In the genomic region with DNA sequence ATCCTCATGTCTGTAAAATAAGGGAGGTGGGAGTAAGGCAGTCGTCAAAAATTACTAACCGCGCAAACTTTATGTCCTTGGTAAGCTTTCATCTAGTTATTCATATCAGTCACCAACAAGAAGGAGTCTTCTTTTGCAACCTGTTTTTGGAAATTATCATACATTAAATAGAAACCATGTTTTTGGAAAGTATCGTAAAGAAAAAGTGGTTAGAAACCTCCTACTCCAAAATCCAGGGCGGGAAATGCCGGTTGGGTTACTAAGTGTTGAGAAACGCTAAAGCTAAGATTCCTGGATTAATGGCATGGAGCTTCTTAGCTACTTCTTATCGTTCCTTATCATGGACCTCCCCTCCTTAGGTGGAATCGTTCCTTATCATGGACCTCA, we compare ENCODE assay signal across 8 cellular contexts. TPM values are rescaled to one million over a fixed set of nuclear protein-coding genes. Genes with fewer than 3 reads are reported as not detected.
A peak's percentile ranks its signal among the peaks of the same experiment; 100 is the strongest.
DNase-seq lines count a peak whose midpoint lies in the region; ATAC-seq and TF ChIP-seq lines count a peak whose summit lies in the region.

No MANE protein-coding gene starts in this region.

- H3K4me3 Mint-ChIP-seq in CD8-positive, alpha-beta memory T cell = peak overlapping the region; percentile 81 to 95 (median 93)
- peak overlapping the region; percentile 92 for H3K4me3 Mint-ChIP-seq in nephron progenitor cell

- TF ChIP-seq CTCF in coronary artery (IDR thresholded peaks at IDR 0.05) (no peak), nephron progenitor cell (IDR thresholded peaks at IDR 0.05) (no peak)

- peaks cover 12 to 27% (median 24%) of the 10 kb centered on the region in 3 donors for H3K4me1 Mint-ChIP-seq in CD8-positive, alpha-beta memory T cell
- H3K4me1 Mint-ChIP-seq in nephron progenitor cell = peaks cover 8% of the 10 kb centered on the region

- peak overlapping the region; percentile 43 for H3K27ac ChIP-seq in CD8-positive, alpha-beta memory T cell (ENCODE audit: low read depth, low read length)
- H3K27ac ChIP-seq in coronary artery = peak overlapping the region in 1 of 2 donors; percentile 82

- H3K4me1 ChIP-seq in CD8-positive, alpha-beta memory T cell (ENCODE audit: insufficient read depth, low read length) = no peaks in the 10 kb centered on the region

- no peaks in the 10 kb centered on the region for H3K9me3 Mint-ChIP-seq in CD8-positive, alpha-beta memory T cell
- no peaks in the 10 kb centered on the region for H3K9me3 Mint-ChIP-seq in nephron progenitor cell

- H3K36me3 ChIP-seq in CD8-positive, alpha-beta memory T cell (ENCODE audit: insufficient read depth, low read length) = no peaks in the 10 kb centered on the region

- H3K4me3 ChIP-seq in CD8-positive, alpha-beta memory T cell (ENCODE audit: low read length) = peak overlapping the region; percentile 75
- peak overlapping the region; percentile 71 for H3K4me3 ChIP-seq in Jurkat, Clone E6-1 (ENCODE audit: low read length)
- H3K4me3 ChIP-seq in coronary artery = peak overlapping the region; percentile 81

- POLR2A ChIA-PET in CD8-positive, alpha-beta memory T cell (lab: Charles Lee) = interaction anchor here (1.6 kb wide), 1 partner anchor 11 kb away, joined by 5 read pairs; no protein-coding TSS in a partner anchor

- no peaks in the 10 kb centered on the region for H3K9me3 ChIP-seq in CD8-positive, alpha-beta memory T cell (ENCODE audit: low read length)

- CTCF ChIA-PET in CD8-positive, alpha-beta memory T cell (lab: Charles Lee) = interaction anchor here (0.9 to 2.2 kb wide), 4 partner anchors 9 to 93 kb away, joined by 3 to 12 read pairs (median 8); partner anchors contain the start of gene FASTKD1

- peaks cover 0 to 2% of the 10 kb centered on the region in 2 donors for H3K27me3 Mint-ChIP-seq in CD8-positive, alpha-beta memory T cell
- peaks cover 17% of the 10 kb centered on the region for H3K27me3 Mint-ChIP-seq in nephron progenitor cell (ENCODE audit: low read depth, poor library complexity)

- ATAC-seq in GM21529 (IDR thresholded peaks at IDR 0.05; ENCODE audit: unreplicated experiment) (no peak), HG02885 (IDR thresholded peaks at IDR 0.05; ENCODE audit: poor library complexity, unreplicated experiment) (no peak), GM18870 (IDR thresholded peaks at IDR 0.05; ENCODE audit: unreplicated experiment) (no peak)

- H3K27ac Mint-ChIP-seq in CD8-positive, alpha-beta memory T cell = peak overlapping the region in 4 of 8 donors; percentile 57 to 84 (median 78)
- no peak overlapping the region for H3K27ac Mint-ChIP-seq in nephron progenitor cell

- H3K27me3 ChIP-seq in CD8-positive, alpha-beta memory T cell (ENCODE audit: insufficient read depth, low read length, poor library complexity, severe bottlenecking) = no peaks in the 10 kb centered on the region

- H3K36me3 Mint-ChIP-seq in CD8-positive, alpha-beta memory T cell = peaks cover 0 to 22% (median 0%) of the 10 kb centered on the region in 3 donors
- peaks cover 7% of the 10 kb centered on the region for H3K36me3 Mint-ChIP-seq in nephron progenitor cell (ENCODE audit: low read depth)

- DNase-seq in CD8-positive, alpha-beta memory T cell = no peak
- DNase-seq in Jurkat, Clone E6-1 (ENCODE audit: low read depth, low spot score) = no peak
- DNase-seq in coronary artery (ENCODE audit: low spot score) = no peak
- DNase-seq in nephron progenitor cell = no peak
- DNase-seq in NCI-H2227 treated with DMSO at 0.1 percent for 48 hours (lab: John Stamatoyannopoulos, UW) = no peak

RNA-seq across cellular contexts. Expression of gene BBS5, which starts 0.8 kb away (rescaled TPM):
- 1 to 10 TPM; 3.8 to 4.8 TPM for total RNA-seq in CD8-positive, alpha-beta memory T cell
- polyA plus RNA-seq in CD8-positive, alpha-beta memory T cell = 0.94 TPM
- 3.8 TPM for polyA plus RNA-seq in Jurkat, Clone E6-1 (2012; ENCODE audit: insufficient read depth, insufficient read length)

RNA-seq across cellular contexts. Expression of gene KLHL41, which starts 29.4 kb away (rescaled TPM):
- under 1 TPM; 0.22 to 0.27 TPM for total RNA-seq in CD8-positive, alpha-beta memory T cell
- polyA plus RNA-seq in CD8-positive, alpha-beta memory T cell = not detected
- not detected for polyA plus RNA-seq in Jurkat, Clone E6-1 (2012; ENCODE audit: insufficient read depth, insufficient read length)
